ENCODE assay signal across 8 cellular contexts in the genomic region with DNA sequence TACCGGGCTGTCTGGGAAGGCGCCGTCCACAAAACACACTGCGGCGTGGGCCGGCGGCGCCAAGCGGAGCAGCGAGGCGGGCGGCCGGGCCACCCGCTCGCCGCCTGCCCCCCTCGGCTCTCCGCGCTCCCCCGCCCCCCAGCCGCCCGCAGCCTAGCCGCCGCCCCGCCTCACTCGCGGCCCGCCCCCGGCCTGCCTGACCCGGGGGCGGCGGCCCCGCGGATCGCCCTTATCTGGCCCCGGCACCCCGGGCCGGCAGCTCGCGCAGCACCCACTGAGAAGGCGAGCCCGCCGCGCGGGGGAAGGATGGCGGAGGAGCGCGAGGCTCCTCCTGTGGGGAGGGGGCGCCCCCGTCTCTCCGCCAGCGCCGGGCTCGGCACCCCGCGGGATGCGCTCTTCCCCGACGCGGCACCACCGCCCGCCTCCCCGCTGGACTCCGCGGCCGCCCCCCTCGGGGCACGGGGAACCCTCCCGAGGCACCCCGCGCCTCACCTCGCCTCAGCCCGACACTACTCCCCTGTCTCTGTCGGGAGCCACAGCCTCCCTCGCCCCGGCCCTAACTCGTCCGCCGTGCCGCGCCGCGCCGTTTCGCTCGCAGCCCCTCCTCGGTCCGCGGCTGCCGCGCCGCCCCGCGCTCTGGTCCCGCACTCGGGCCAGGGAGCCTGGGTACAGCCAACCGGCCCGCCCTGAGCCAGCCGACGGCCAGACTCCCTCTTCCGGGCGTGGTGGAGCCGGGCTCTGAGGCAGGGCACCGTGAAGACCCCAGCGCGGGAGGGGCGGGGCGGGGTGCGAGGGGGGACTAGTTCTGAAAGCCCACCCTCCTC. TPM values are rescaled to one million over a fixed set of nuclear protein-coding genes. Genes with fewer than 3 reads are reported as not detected.
DNase-seq lines count a peak whose midpoint lies in the region; TF ChIP-seq lines count a peak whose summit lies in the region.

No MANE protein-coding gene starts in this region.

- H3K9me3 ChIP-seq in esophagus (ENCODE audit: control insufficient read depth in 2 of 2, insufficient read depth in 1 of 2, low read depth in 1 of 2, low read length in 1 of 2) (no peaks in the 10 kb centered on the region), muscle layer of colon (ENCODE audit: low read length) (no peaks in the 10 kb centered on the region), subcutaneous abdominal adipose tissue (ENCODE audit: control insufficient read depth in 5 of 5, low read length in 5 of 5) (no peaks in the 10 kb centered on the region)

- H3K36me3 ChIP-seq in esophagus (ENCODE audit: control insufficient read depth in 2 of 2, insufficient read depth in 2 of 2, low read length in 1 of 2) (no peaks in the 10 kb centered on the region), muscle layer of colon (ENCODE audit: insufficient read depth, low read length) (no peaks in the 10 kb centered on the region), subcutaneous abdominal adipose tissue (ENCODE audit: control insufficient read depth in 5 of 5, insufficient read depth in 5 of 5, low read length in 5 of 5) (no peaks in the 10 kb centered on the region)

- H3K4me3 ChIP-seq in esophagus (ENCODE audit: low read depth in 1 of 2, low read length in 2 of 2) (peak overlapping the region; percentile 52 to 85), muscle layer of colon (ENCODE audit: low read depth in 1 of 2, low read length in 2 of 2) (peak overlapping the region; percentile 24 to 57), subcutaneous abdominal adipose tissue (ENCODE audit: low read depth in 1 of 5, low read length in 5 of 5) (peak overlapping the region; percentile 70 to 78 (median 72))

- H3K27me3 ChIP-seq in esophagus (ENCODE audit: control insufficient read depth in 1 of 2, insufficient read depth in 2 of 2, low read length in 2 of 2), result no peaks in the 10 kb centered on the region
- H3K27me3 ChIP-seq in muscle layer of colon (ENCODE audit: control insufficient read depth in 1 of 2, insufficient read depth in 2 of 2, low read length in 2 of 2), result peaks cover 0 to 4% of the 10 kb centered on the region in 2 donors
- peaks cover 0 to 3% (median 2%) of the 10 kb centered on the region in 5 donors for H3K27me3 ChIP-seq in subcutaneous abdominal adipose tissue (ENCODE audit: control insufficient read depth in 5 of 5, insufficient read depth in 4 of 5, low read length in 5 of 5)

- TF ChIP-seq CTCF in HFFc6 (IDR thresholded peaks at IDR 0.05), result no peak

- H3K9me3 Mint-ChIP-seq in HFFc6, result no peaks in the 10 kb centered on the region

- H3K27me3 Mint-ChIP-seq in HFFc6 (ENCODE audit: insufficient read depth), result no peaks in the 10 kb centered on the region

- H3K4me1 Mint-ChIP-seq in HFFc6 (ENCODE audit: low read depth), result peaks cover 31% of the 10 kb centered on the region

- no peaks in the 10 kb centered on the region for H3K36me3 Mint-ChIP-seq in HFFc6 (ENCODE audit: low read depth)

- H3K27ac Mint-ChIP-seq in HFFc6, result peak overlapping the region; percentile 95

- H3K27ac ChIP-seq in esophagus (ENCODE audit: low read depth in 2 of 2, low read length in 1 of 2) (peak overlapping the region; percentile 92 to 98), muscle layer of colon (ENCODE audit: low read depth, low read length) (peak overlapping the region; percentile 70), subcutaneous abdominal adipose tissue (ENCODE audit: low read depth, low read length) (peak overlapping the region; percentile 88)

- 1 to 24% methylated on average over 55 to 105 of the region's 109 CpGs for WGBS in esophagus, 2 donors

- no peak overlapping the region for H3K9ac ChIP-seq in muscle layer of colon (ENCODE audit: low read length)
- peak overlapping the region in 4 of 5 donors; percentile 62 to 77 (median 67) for H3K9ac ChIP-seq in subcutaneous abdominal adipose tissue (ENCODE audit: low read length in 5 of 5)

- H3K4me1 ChIP-seq in esophagus (ENCODE audit: control insufficient read depth in 2 of 2, insufficient read depth in 2 of 2, low read length in 1 of 2) (no peaks in the 10 kb centered on the region), muscle layer of colon (ENCODE audit: insufficient read depth, low read length) (peaks cover 4% of the 10 kb centered on the region), subcutaneous abdominal adipose tissue (ENCODE audit: control insufficient read depth in 5 of 5, insufficient read depth in 5 of 5, low read length in 5 of 5) (peaks cover 0 to 14% (median 4%) of the 10 kb centered on the region in 5 donors)

- peak overlapping the region; percentile 87 for H3K4me3 Mint-ChIP-seq in HFFc6

- peak; percentile 51 for DNase-seq in NCI-H1436 (lab: John Stamatoyannopoulos, UW)
- no peak for DNase-seq in NCI-H1436 treated with DMSO at 0.1 percent for 48 hours (lab: John Stamatoyannopoulos, UW)
- DNase-seq in HFFc6, result peak; percentile 6
- DNase-seq in NCI-H1105 treated with DMSO at 0.1 percent for 48 hours (lab: John Stamatoyannopoulos, UW), result peak; percentile 24
- DNase-seq in activated T-cell treated with anti-CD3 and anti-CD28 coated beads for 48 hours (ENCODE audit: low read depth), result peak; percentile 24

RNA-seq across cellular contexts. Expression of a gene that starts 0.6 kb away (rescaled TPM):
- 10 to 100 TPM; 25.1 to 38.6 (median 35.7) TPM for total RNA-seq in HFFc6 (2021; fragmentation: NEBNext Ultra II Directional; extraction: Animal tissue kit (Norgen Biotek cat#: 25700))
- polyA plus RNA-seq in esophagus, result 1 to 10 TPM; 1.7 to 3.4 TPM

RNA-seq across cellular contexts. Expression of a gene that starts 33.0 kb away (rescaled TPM):
- total RNA-seq in HFFc6 (2021; fragmentation: NEBNext Ultra II Directional; extraction: Animal tissue kit (Norgen Biotek cat#: 25700)), result not detected
- not detected for polyA plus RNA-seq in esophagus
